In genomic region chr1:228500901-228501871, GRCh38 we compare ENCODE assay signal across 8 cellular contexts. TPM values are rescaled to one million over a fixed set of nuclear protein-coding genes. Genes with fewer than 3 reads are reported as not detected.
DNase-seq lines count a peak whose midpoint lies in the region; ATAC-seq lines count a peak whose summit lies in the region.

No MANE protein-coding gene starts in this region.

- H3K27ac Mint-ChIP-seq in natural killer cell treated with Interleukin-12 subunit alpha and Interleukin-12 subunit beta and Interleukin-15 and Interleukin-18, amount 100 ng/mL, for 72 hours = peak overlapping the region in 1 of 2 donors; percentile 30
- peak overlapping the region; percentile 53 for H3K27ac Mint-ChIP-seq in stimulated activated naive B cell treated with anti-CD40 and anti-IgM and Interleukin-4, amounts not matched to agents 10 μg/mL and 1 μg/mL and 100 μg/mL, for 72 hours

- peaks cover 20 to 30% of the 10 kb centered on the region in 2 donors for H3K4me1 Mint-ChIP-seq in natural killer cell treated with Interleukin-12 subunit alpha and Interleukin-12 subunit beta and Interleukin-15 and Interleukin-18, amount 100 ng/mL, for 72 hours (ENCODE audit: low read depth in 2 of 2)
- peaks cover 18 to 35% of the 10 kb centered on the region in 2 donors for H3K4me1 Mint-ChIP-seq in stimulated activated naive B cell treated with anti-CD40 and anti-IgM and Interleukin-4, amounts not matched to agents 10 μg/mL and 1 μg/mL and 100 μg/mL, for 72 hours

- no peaks in the 10 kb centered on the region for H3K9me3 Mint-ChIP-seq in natural killer cell treated with Interleukin-12 subunit alpha and Interleukin-12 subunit beta and Interleukin-15 and Interleukin-18, amount 100 ng/mL, for 72 hours
- no peaks in the 10 kb centered on the region for H3K9me3 Mint-ChIP-seq in stimulated activated naive B cell treated with anti-CD40 and anti-IgM and Interleukin-4, amounts not matched to agents 10 μg/mL and 1 μg/mL and 100 μg/mL, for 72 hours

- ATAC-seq in GM21619 (IDR thresholded peaks at IDR 0.05; ENCODE audit: unreplicated experiment) (peak; percentile 96), esophagus mucosa (peak; percentile 90)
- peak; percentile 95 to 97 for ATAC-seq in natural killer cell treated with Interleukin-12 subunit alpha and Interleukin-12 subunit beta and Interleukin-15 and Interleukin-18, amount 100 ng/mL, for 72 hours
- peak; percentile 97 for ATAC-seq in stimulated activated naive B cell treated with anti-CD40 and anti-IgM and Interleukin-4, amounts not matched to agents 10 μg/mL and 1 μg/mL and 100 μg/mL, for 72 hours (replicated peaks)

- H3K27me3 Mint-ChIP-seq in natural killer cell treated with Interleukin-12 subunit alpha and Interleukin-12 subunit beta and Interleukin-15 and Interleukin-18, amount 100 ng/mL, for 72 hours = peaks cover 0 to 3% of the 10 kb centered on the region in 2 donors
- peaks cover 4 to 7% of the 10 kb centered on the region in 2 donors for H3K27me3 Mint-ChIP-seq in stimulated activated naive B cell treated with anti-CD40 and anti-IgM and Interleukin-4, amounts not matched to agents 10 μg/mL and 1 μg/mL and 100 μg/mL, for 72 hours

- DNase-seq in DMS79 (lab: John Stamatoyannopoulos, UW) (peak; percentile 20), HuH-7.5 (ENCODE audit: low spot score) (peak; percentile 72), OCI-M1 (lab: John Stamatoyannopoulos, UW) (peak; percentile 94), activated T-cell treated with anti-CD3 and anti-CD28 coated beads for 24 hours (ENCODE audit: low read depth) (peak; percentile 86)
- DNase-seq in natural killer cell treated with Interleukin-12 subunit alpha and Interleukin-12 subunit beta and Interleukin-15 and Interleukin-18, amount 100 ng/mL, for 72 hours (ENCODE audit: low spot score) = peak; percentile 88
- peak; percentile 81 for DNase-seq in stimulated activated naive B cell treated with anti-CD40 and anti-IgM and Interleukin-4, amounts not matched to agents 10 μg/mL and 1 μg/mL and 100 μg/mL, for 72 hours

- H3K4me3 Mint-ChIP-seq in natural killer cell treated with Interleukin-12 subunit alpha and Interleukin-12 subunit beta and Interleukin-15 and Interleukin-18, amount 100 ng/mL, for 72 hours = peak overlapping the region; percentile 84
- peak overlapping the region; percentile 71 for H3K4me3 Mint-ChIP-seq in stimulated activated naive B cell treated with anti-CD40 and anti-IgM and Interleukin-4, amounts not matched to agents 10 μg/mL and 1 μg/mL and 100 μg/mL, for 72 hours

- peaks cover 4% of the 10 kb centered on the region for H3K36me3 Mint-ChIP-seq in natural killer cell treated with Interleukin-12 subunit alpha and Interleukin-12 subunit beta and Interleukin-15 and Interleukin-18, amount 100 ng/mL, for 72 hours
- peaks cover 13 to 25% of the 10 kb centered on the region in 2 donors for H3K36me3 Mint-ChIP-seq in stimulated activated naive B cell treated with anti-CD40 and anti-IgM and Interleukin-4, amounts not matched to agents 10 μg/mL and 1 μg/mL and 100 μg/mL, for 72 hours

RNA-seq across cellular contexts. Expression of gene RNF187, which starts 14.0 kb away (rescaled TPM):
- total RNA-seq in esophagus mucosa = 126 TPM
- total RNA-seq in natural killer cell treated with Interleukin-12 subunit alpha and Interleukin-12 subunit beta and Interleukin-15 and Interleukin-18, amount 100 ng/mL, for 72 hours = 100 to 1,000 TPM in 1 of 2 donors, 10 to 100 TPM in 1; 69.5 to 106 TPM

Comparison
In these comparisons a context has a peak if more than half of its experiments do, and no peak if none do; other contexts are left out.
1. Peak in every context shown above with its lines: DNase-seq and ATAC-seq.
2. DNase-seq: peak in every context shown above with its lines; median percentile 94 in OCI-M1; 88 in natural killer cell treated with Interleukin-12 subunit alpha and Interleukin-12 subunit beta and Interleukin-15 and Interleukin-18, amount 100 ng/mL, for 72 hours; 86 in activated T-cell treated with anti-CD3 and anti-CD28 coated beads for 24 hours; 81 in stimulated activated naive B cell treated with anti-CD40 and anti-IgM and Interleukin-4, amounts not matched to agents 10 μg/mL and 1 μg/mL and 100 μg/mL, for 72 hours; 72 in HuH-7.5; 20 in DMS79.